ENCODE assay signal across 16 cellular contexts in genomic region chr1:44027320-44027719, GRCh38. TPM values are rescaled to one million over a fixed set of nuclear protein-coding genes. Genes with fewer than 3 reads are reported as not detected.
DNase-seq lines count a peak whose midpoint lies in the region; ATAC-seq and TF ChIP-seq lines count a peak whose summit lies in the region.
"Had no signal": no experiment of that assay in that cellular context is flagged by ENCODE, and none has a peak within 500 bp of the region (broad histone marks: within the 10 kb centered on the region; RNA-seq: fewer than 3 reads in every experiment).

No MANE protein-coding gene starts in this region.

- H3K4me3 ChIP-seq in colonic mucosa (no peak overlapping the region), transverse colon (no peak overlapping the region), hepatocyte (no peak overlapping the region)

- 80 to 89% methylated on average over 1 to 3 of the region's 3 CpGs for WGBS in transverse colon (ENCODE audit: low coverage in 1 of 2), 2 donors
- WGBS in hepatocyte (ENCODE audit: low lambda C conversion rate, missing lambda C conversion rate): 84% methylated on average over 3 of the region's 3 CpGs

- no peak for TF ChIP-seq POLR2A in transverse colon (IDR thresholded peaks at IDR 0.05)

- no peak overlapping the region for H2AFZ ChIP-seq in hepatocyte

- intact Hi-C loops in colonic mucosa (cut with DNase I): no loop called here
- intact Hi-C loops in transverse colon (cut with DNase I; ENCODE audit: low total_unique reads): no loop called here

- peak overlapping the region; percentile 28 for H3K27ac Mint-ChIP-seq in activated naive CD8-positive, alpha-beta T cell treated with anti-CD3 and anti-CD28 coated beads, Interleukin-2, amount 10 ng/mL, durations not matched to agents 7 days and 5 days
- no peak overlapping the region for H3K27ac Mint-ChIP-seq in activated naive CD8-positive, alpha-beta T cell treated with anti-CD3 and anti-CD28 coated beads for 36 hours

- TF ChIP-seq EP300 in transverse colon (IDR thresholded peaks at IDR 0.05; ENCODE audit: low read depth): no peak

- H3K36me3 ChIP-seq in colonic mucosa (no peaks in the 10 kb centered on the region), transverse colon (no peaks in the 10 kb centered on the region), hepatocyte (replicated peaks; ENCODE audit: insufficient read depth, low read depth) (no peaks in the 10 kb centered on the region)

- no peaks in the 10 kb centered on the region for H3K9me3 Mint-ChIP-seq in activated naive CD8-positive, alpha-beta T cell treated with anti-CD3 and anti-CD28 coated beads, Interleukin-2, amount 10 ng/mL, durations not matched to agents 7 days and 5 days
- H3K9me3 Mint-ChIP-seq in activated naive CD8-positive, alpha-beta T cell treated with anti-CD3 and anti-CD28 coated beads for 36 hours: no peaks in the 10 kb centered on the region
- H3K9me3 Mint-ChIP-seq: CD4-positive, alpha-beta T cell; H9 had no signal

- H3K27me3 Mint-ChIP-seq in activated naive CD8-positive, alpha-beta T cell treated with anti-CD3 and anti-CD28 coated beads, Interleukin-2, amount 10 ng/mL, durations not matched to agents 7 days and 5 days: no peaks in the 10 kb centered on the region
- no peaks in the 10 kb centered on the region for H3K27me3 Mint-ChIP-seq in activated naive CD8-positive, alpha-beta T cell treated with anti-CD3 and anti-CD28 coated beads for 36 hours
- H3K27me3 Mint-ChIP-seq: B cell; CD4-positive, alpha-beta T cell had no signal

- H3K4me1 ChIP-seq in colonic mucosa (peaks cover 22% of the 10 kb centered on the region), transverse colon (peaks cover 25 to 57% (median 43%) of the 10 kb centered on the region in 4 donors), hepatocyte (ENCODE audit: insufficient read depth) (peaks cover 17% of the 10 kb centered on the region)

- no peak overlapping the region for H3K4me2 ChIP-seq in hepatocyte

- peaks cover 12% of the 10 kb centered on the region for H3K4me1 Mint-ChIP-seq in activated naive CD8-positive, alpha-beta T cell treated with anti-CD3 and anti-CD28 coated beads, Interleukin-2, amount 10 ng/mL, durations not matched to agents 7 days and 5 days
- peaks cover 18% of the 10 kb centered on the region for H3K4me1 Mint-ChIP-seq in activated naive CD8-positive, alpha-beta T cell treated with anti-CD3 and anti-CD28 coated beads for 36 hours

- DNase-seq in activated naive CD8-positive, alpha-beta T cell treated with anti-CD3 and anti-CD28 coated beads, Interleukin-2, amount 10 ng/mL, durations not matched to agents 7 days and 5 days: no peak
- DNase-seq in activated naive CD8-positive, alpha-beta T cell treated with anti-CD3 and anti-CD28 coated beads for 36 hours: no peak
- DNase-seq in NCI-H82 treated with DMSO at 0.1 percent for 48 hours (lab: John Stamatoyannopoulos, UW; ENCODE audit: unreplicated experiment) (peak; percentile 42), colonic mucosa (no peak), transverse colon (no peak), hepatocyte (ENCODE audit: low spot score) (no peak)
- DNase-seq: C1 segment of cervical spinal cord; CD4-positive, alpha-beta T cell; DMS153; DMS79 treated with DMSO at 0.1 percent for 48 hours; EL; GOT3; H9 had no signal

- peaks cover 9% of the 10 kb centered on the region for H3K79me2 ChIP-seq in hepatocyte

- H3K4me3 Mint-ChIP-seq in activated naive CD8-positive, alpha-beta T cell treated with anti-CD3 and anti-CD28 coated beads, Interleukin-2, amount 10 ng/mL, durations not matched to agents 7 days and 5 days: no peak overlapping the region
- no peak overlapping the region for H3K4me3 Mint-ChIP-seq in activated naive CD8-positive, alpha-beta T cell treated with anti-CD3 and anti-CD28 coated beads for 36 hours

- no peaks in the 10 kb centered on the region for H4K20me1 ChIP-seq in hepatocyte (ENCODE audit: insufficient read depth, poor library complexity, severe bottlenecking)

- H3K27me3 ChIP-seq in colonic mucosa (no peaks in the 10 kb centered on the region), transverse colon (no peaks in the 10 kb centered on the region), hepatocyte (no peaks in the 10 kb centered on the region)

- POLR2A ChIA-PET in activated naive CD8-positive, alpha-beta T cell treated with anti-CD3 and anti-CD28 coated beads, Interleukin-2, amount 10 ng/mL, durations not matched to agents 7 days and 5 days (lab: Charles Lee): no interaction called here

- no peak for ATAC-seq in activated naive CD8-positive, alpha-beta T cell treated with anti-CD3 and anti-CD28 coated beads, Interleukin-2, amount 10 ng/mL, durations not matched to agents 7 days and 5 days (ENCODE audit: low read depth)
- no peak for ATAC-seq in GM19395 (IDR thresholded peaks at IDR 0.05; ENCODE audit: unreplicated experiment)
- ATAC-seq in HG03159 (IDR thresholded peaks at IDR 0.05; ENCODE audit: unreplicated experiment): no peak

- H3K9me3 ChIP-seq in colonic mucosa: no peaks in the 10 kb centered on the region
- H3K9me3 ChIP-seq in transverse colon: no peaks in the 10 kb centered on the region
- no peaks in the 10 kb centered on the region for H3K9me3 ChIP-seq in hepatocyte (ENCODE audit: low read depth)

- H3K9me2 ChIP-seq in hepatocyte (replicated peaks; ENCODE audit: insufficient read depth): no peaks in the 10 kb centered on the region

- in situ Hi-C loops in transverse colon (cut with MboI; ENCODE audit: low pct_ligation_motif_present in 1 of 4, low pct_unique_long_range_greater_than_20kb in 1 of 4, low sequenced_read_pairs in 3 of 4): loop anchor here in 1 of 4 donors (25.0 kb wide), 1 partner anchor 265 kb away; no protein-coding TSS in a partner anchor

- H3K9ac ChIP-seq in colonic mucosa (ENCODE audit: low read depth in 2 of 2, low read length in 2 of 2): no peak overlapping the region

- no peak for TF ChIP-seq CTCF in colonic mucosa (IDR thresholded peaks at IDR 0.05)
- TF ChIP-seq CTCF in transverse colon (IDR thresholded peaks at IDR 0.05): no peak
- no peak for TF ChIP-seq CTCF in hepatocyte (IDR thresholded peaks at IDR 0.05; ENCODE audit: poor library complexity)

- no peaks in the 10 kb centered on the region for H3K36me3 Mint-ChIP-seq in activated naive CD8-positive, alpha-beta T cell treated with anti-CD3 and anti-CD28 coated beads, Interleukin-2, amount 10 ng/mL, durations not matched to agents 7 days and 5 days
- peaks cover 18% of the 10 kb centered on the region for H3K36me3 Mint-ChIP-seq in activated naive CD8-positive, alpha-beta T cell treated with anti-CD3 and anti-CD28 coated beads for 36 hours

- peak overlapping the region; percentile 82 for H3K27ac ChIP-seq in colonic mucosa
- peak overlapping the region; percentile 52 to 96 (median 86) for H3K27ac ChIP-seq in transverse colon
- H3K27ac ChIP-seq in hepatocyte: no peak overlapping the region

RNA-seq across cellular contexts. Expression of gene SLC6A9, which starts 3.9 kb away (rescaled TPM):
- total RNA-seq in activated naive CD8-positive, alpha-beta T cell treated with anti-CD3 and anti-CD28 coated beads, Interleukin-2, amount 10 ng/mL, durations not matched to agents 7 days and 5 days: 1 to 10 TPM; 1.9 to 3.0 TPM
- total RNA-seq in activated naive CD8-positive, alpha-beta T cell treated with anti-CD3 and anti-CD28 coated beads for 36 hours: 10 to 100 TPM; 13.5 to 14.8 TPM
- total RNA-seq in colonic mucosa (10 to 100 TPM; 21.7 to 26.1 TPM), transverse colon (10 to 100 TPM; 22.4 to 31.8 (median 29.5) TPM), hepatocyte (13.5 and 14.6 TPM in 2 replicates)
- polyA plus RNA-seq in hepatocyte: 24.9 and 25.3 TPM in 2 replicates

RNA-seq across cellular contexts. Expression of gene CCDC24, which starts 35.9 kb away (rescaled TPM):
- total RNA-seq in activated naive CD8-positive, alpha-beta T cell treated with anti-CD3 and anti-CD28 coated beads, Interleukin-2, amount 10 ng/mL, durations not matched to agents 7 days and 5 days: 1 to 10 TPM; 1.3 to 3.2 TPM
- 1 to 10 TPM; 1.0 to 1.5 TPM for total RNA-seq in activated naive CD8-positive, alpha-beta T cell treated with anti-CD3 and anti-CD28 coated beads for 36 hours
- 10 to 100 TPM; 20.3 to 24.6 TPM for total RNA-seq in colonic mucosa
- 10 to 100 TPM; 13.8 to 22.0 (median 17.6) TPM for total RNA-seq in transverse colon
- total RNA-seq in hepatocyte: 11.0 and 13.2 TPM in 2 replicates
- 23.7 and 27.7 TPM in 2 replicates for polyA plus RNA-seq in hepatocyte

RNA-seq across cellular contexts. Expression of gene B4GALT2, which starts 48.3 kb away (rescaled TPM):
- total RNA-seq in activated naive CD8-positive, alpha-beta T cell treated with anti-CD3 and anti-CD28 coated beads, Interleukin-2, amount 10 ng/mL, durations not matched to agents 7 days and 5 days: 10 to 100 TPM; 12.5 to 13.3 TPM
- 10 to 100 TPM; 38.5 to 41.6 TPM for total RNA-seq in activated naive CD8-positive, alpha-beta T cell treated with anti-CD3 and anti-CD28 coated beads for 36 hours
- total RNA-seq in colonic mucosa: 10 to 100 TPM; 26.6 to 38.5 TPM
- 10 to 100 TPM; 16.5 to 19.5 (median 18.6) TPM for total RNA-seq in transverse colon
- total RNA-seq in hepatocyte: 45.7 and 48.2 TPM in 2 replicates
- polyA plus RNA-seq in hepatocyte: 68.8 and 73.8 TPM in 2 replicates

RNA-seq across cellular contexts. Expression of gene ATP6V0B, which starts 52.6 kb away (rescaled TPM):
- 10 to 100 TPM; 90.4 to 94.2 TPM for total RNA-seq in activated naive CD8-positive, alpha-beta T cell treated with anti-CD3 and anti-CD28 coated beads, Interleukin-2, amount 10 ng/mL, durations not matched to agents 7 days and 5 days
- 100 to 1,000 TPM; 116 to 122 TPM for total RNA-seq in activated naive CD8-positive, alpha-beta T cell treated with anti-CD3 and anti-CD28 coated beads for 36 hours
- total RNA-seq in colonic mucosa (100 to 1,000 TPM; 183 to 270 TPM), transverse colon (100 to 1,000 TPM in 2 of 4 donors, 10 to 100 TPM in 2; 29.2 to 203 (median 97.9) TPM), hepatocyte (195 and 216 TPM in 2 replicates)
- 338 and 366 TPM in 2 replicates for polyA plus RNA-seq in hepatocyte

RNA-seq across cellular contexts. Expression of gene DPH2, which starts 57.5 kb away (rescaled TPM):
- 10 to 100 TPM; 26.7 to 28.2 TPM for total RNA-seq in activated naive CD8-positive, alpha-beta T cell treated with anti-CD3 and anti-CD28 coated beads, Interleukin-2, amount 10 ng/mL, durations not matched to agents 7 days and 5 days
- total RNA-seq in activated naive CD8-positive, alpha-beta T cell treated with anti-CD3 and anti-CD28 coated beads for 36 hours: 10 to 100 TPM; 65.2 to 66.7 TPM
- total RNA-seq in colonic mucosa: 10 to 100 TPM; 11.5 to 43.1 TPM
- total RNA-seq in transverse colon: 10 to 100 TPM; 13.1 to 29.4 (median 17.1) TPM
- 18.6 and 31.5 TPM in 2 replicates for total RNA-seq in hepatocyte
- 20.2 and 21.5 TPM in 2 replicates for polyA plus RNA-seq in hepatocyte
